ENCODE assay signal across 8 cellular contexts in the genomic region with DNA sequence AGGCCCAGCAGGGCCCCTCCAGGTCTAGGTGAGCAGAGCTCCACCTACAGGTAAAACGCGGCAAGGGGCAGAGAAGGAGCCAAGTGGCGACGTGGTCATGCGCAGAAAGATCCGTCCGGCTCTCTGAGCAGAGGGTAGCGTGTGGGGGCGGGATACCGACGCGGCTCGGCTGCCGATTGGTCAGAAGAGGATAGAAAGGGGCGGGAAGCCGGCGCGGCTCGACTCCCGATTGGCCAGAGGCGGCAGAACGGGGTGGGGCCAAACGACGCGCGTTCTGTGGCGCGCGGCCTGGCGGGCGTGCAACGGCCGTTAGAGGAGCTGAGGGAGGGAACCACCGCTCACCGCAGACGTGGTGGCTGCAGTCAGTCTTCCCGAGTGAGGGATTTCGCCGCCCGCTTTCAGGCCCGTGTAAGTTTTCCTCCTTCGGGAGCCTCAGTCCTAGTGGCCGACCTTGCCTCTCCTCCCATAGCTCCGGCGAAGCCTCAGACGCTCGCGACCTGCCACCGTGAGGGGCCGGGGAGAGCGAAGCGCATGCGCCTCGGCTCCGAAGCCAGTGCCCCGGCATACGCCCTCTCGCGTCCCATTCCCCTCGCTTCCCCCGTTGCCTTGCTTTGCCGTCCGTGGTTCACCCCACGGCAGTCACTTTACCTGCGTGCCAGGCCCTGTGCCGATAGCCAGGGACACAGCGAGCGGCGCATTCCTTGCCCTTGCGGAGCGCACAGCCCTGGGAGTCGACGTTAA.
DNase-seq lines count a peak whose midpoint lies in the region; ATAC-seq and FAIRE-seq lines count a peak whose summit lies in the region.

A gene with protein sequence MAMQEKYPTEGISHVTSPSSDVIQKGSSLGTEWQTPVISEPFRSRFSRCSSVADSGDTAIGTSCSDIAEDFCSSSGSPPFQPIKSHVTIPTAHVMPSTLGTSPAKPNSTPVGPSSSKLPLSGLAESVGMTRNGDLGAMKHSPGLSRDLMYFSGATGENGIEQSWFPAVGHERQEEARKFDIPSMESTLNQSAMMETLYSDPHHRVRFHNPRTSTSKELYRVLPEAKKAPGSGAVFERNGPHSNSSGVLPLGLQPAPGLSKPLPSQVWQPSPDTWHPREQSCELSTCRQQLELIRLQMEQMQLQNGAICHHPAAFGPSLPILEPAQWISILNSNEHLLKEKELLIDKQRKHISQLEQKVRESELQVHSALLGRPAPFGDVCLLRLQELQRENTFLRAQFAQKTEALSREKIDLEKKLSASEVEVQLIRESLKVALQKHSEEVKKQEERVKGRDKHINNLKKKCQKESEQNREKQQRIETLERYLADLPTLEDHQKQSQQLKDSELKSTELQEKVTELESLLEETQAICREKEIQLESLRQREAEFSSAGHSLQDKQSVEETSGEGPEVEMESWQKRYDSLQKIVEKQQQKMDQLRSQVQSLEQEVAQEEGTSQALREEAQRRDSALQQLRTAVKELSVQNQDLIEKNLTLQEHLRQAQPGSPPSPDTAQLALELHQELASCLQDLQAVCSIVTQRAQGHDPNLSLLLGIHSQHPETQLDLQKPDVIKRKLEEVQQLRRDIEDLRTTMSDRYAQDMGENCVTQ (plus strand): TSS at position 298 of the 741 bp plus-strand sequence. CDS start 5,584 bp downstream, outside the sequence.

- H3K27ac ChIP-seq in BLaER1 treated with 17β-estradiol and CSF1 and Interleukin-3, amounts not matched to agents 10 nM and 100 nM, result peak within 1 kb of the TSS; percentile 37 to 88 (median 85); a peak in 21 of 22 replicates

- H3K9ac ChIP-seq in BLaER1 treated with 17β-estradiol and CSF1 and Interleukin-3, amounts not matched to agents 10 nM and 100 nM, result peak within 1 kb of the TSS; percentile 83 to 92 (median 87)

- peaks cover 0 to 27% (median 6%) of the 10 kb centered on the region in 11 experiments; a peak in 7 of 22 replicates for H3K36me3 ChIP-seq in BLaER1 treated with 17β-estradiol and CSF1 and Interleukin-3, amounts not matched to agents 10 nM and 100 nM

- peak; percentile 94 for ATAC-seq in GM19324 (IDR thresholded peaks at IDR 0.05; ENCODE audit: low FRiP score, unreplicated experiment)
- peak; percentile 67 for ATAC-seq in HG03469 (IDR thresholded peaks at IDR 0.05; ENCODE audit: unreplicated experiment)

- peaks cover 0 to 33% (median 9%) of the 10 kb centered on the region in 11 experiments; a peak in 6 of 22 replicates for H4K20me1 ChIP-seq in BLaER1 treated with 17β-estradiol and CSF1 and Interleukin-3, amounts not matched to agents 10 nM and 100 nM

- H3K9me3 ChIP-seq in BLaER1 treated with 17β-estradiol and CSF1 and Interleukin-3, amounts not matched to agents 10 nM and 100 nM (replicated peaks in 1 of 11), result peaks cover 0 to 10% (median 0%) of the 10 kb centered on the region in 11 experiments; a peak in 2 of 22 replicates

- no peaks in the 10 kb centered on the region for H3K27me3 ChIP-seq in BLaER1 treated with 17β-estradiol and CSF1 and Interleukin-3, amounts not matched to agents 10 nM and 100 nM

- peak; percentile 72 for FAIRE-seq in colon (lab: Jason Lieb, UNC)

- peak within 1 kb of the TSS; percentile 74 to 90 (median 81) for H3K4me2 ChIP-seq in BLaER1 treated with 17β-estradiol and CSF1 and Interleukin-3, amounts not matched to agents 10 nM and 100 nM

- DNase-seq in NCI-H526 (lab: John Stamatoyannopoulos, UW) (peak; percentile 93 to 99), kidney glomerular epithelial cell (lab: John Stamatoyannopoulos, UW) (peak; percentile 95)
- peak; percentile 99 for DNase-seq in activated CD4-positive, alpha-beta T cell treated with anti-CD3 and anti-CD28 coated beads for 48 hours
- peak; percentile 94 to 98 for DNase-seq in stimulated activated CD4-positive, alpha-beta T cell treated with anti-CD3 and anti-CD28 coated beads, Interleukin-1b, Interleukin-23, amount 100 ng/mL, for 1 hour (ENCODE audit: low read depth in 2 of 2)

- peak within 1 kb of the TSS; percentile 63 to 92 (median 80) for H3K4me3 ChIP-seq in BLaER1 treated with 17β-estradiol and CSF1 and Interleukin-3, amounts not matched to agents 10 nM and 100 nM

- peaks cover 28 to 45% (median 37%) of the 10 kb centered on the region in 10 experiments for H3K4me1 ChIP-seq in BLaER1 treated with 17β-estradiol and CSF1 and Interleukin-3, amounts not matched to agents 10 nM and 100 nM

Comparison
In these comparisons a context has a peak if more than half of its experiments do, and no peak if none do; other contexts are left out.
1. Peak in every context shown above with its lines: DNase-seq, ATAC-seq, H3K4me3 ChIP-seq and H3K27ac ChIP-seq.